Comparison of ENCODE assay signal across 2 cellular contexts in the genomic region with DNA sequence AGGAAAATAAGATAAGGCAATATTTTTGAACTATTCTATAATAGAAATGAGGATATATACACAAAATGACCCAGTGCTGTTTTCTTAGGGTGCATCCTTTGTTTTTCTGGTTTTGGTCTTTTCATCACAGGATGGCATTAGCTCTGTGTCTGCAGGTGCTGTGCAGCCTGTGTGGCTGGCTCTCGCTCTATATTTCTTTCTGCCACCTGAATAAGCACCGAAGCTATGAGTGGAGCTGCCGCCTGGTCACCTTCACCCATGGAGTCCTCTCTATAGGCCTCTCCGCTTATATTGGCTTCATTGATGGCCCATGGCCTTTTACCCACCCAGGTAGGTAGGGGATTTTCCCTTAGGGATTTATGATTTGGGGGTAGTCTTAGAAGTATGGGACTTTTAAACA.
TF ChIP-seq lines count a peak whose summit lies in the region.

No MANE protein-coding gene starts in this region.

TF ChIP-seq in A549, 52 proteins besides CTCF, POLR2A, EP300 and RAD21:
- TF ChIP-seq MYC (IDR thresholded peaks at IDR 0.05; ENCODE audit: borderline replicate concordance, low read length) (no peak), RNF2 (IDR thresholded peaks at IDR 0.05; ENCODE audit: borderline replicate concordance, low read depth) (no peak), ZFP36 (IDR thresholded peaks at IDR 0.05; ENCODE audit: borderline replicate concordance, partially characterized antibody) (no peak)
- TF ChIP-seq, protein P1, sequence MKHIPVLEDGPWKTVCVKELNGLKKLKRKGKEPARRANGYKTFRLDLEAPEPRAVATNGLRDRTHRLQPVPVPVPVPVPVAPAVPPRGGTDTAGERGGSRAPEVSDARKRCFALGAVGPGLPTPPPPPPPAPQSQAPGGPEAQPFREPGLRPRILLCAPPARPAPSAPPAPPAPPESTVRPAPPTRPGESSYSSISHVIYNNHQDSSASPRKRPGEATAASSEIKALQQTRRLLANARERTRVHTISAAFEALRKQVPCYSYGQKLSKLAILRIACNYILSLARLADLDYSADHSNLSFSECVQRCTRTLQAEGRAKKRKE (CRISPR knock-in tag; IDR thresholded peaks at IDR 0.05; ENCODE audit: low read depth) = no peak
- TF ChIP-seq, protein P2, sequence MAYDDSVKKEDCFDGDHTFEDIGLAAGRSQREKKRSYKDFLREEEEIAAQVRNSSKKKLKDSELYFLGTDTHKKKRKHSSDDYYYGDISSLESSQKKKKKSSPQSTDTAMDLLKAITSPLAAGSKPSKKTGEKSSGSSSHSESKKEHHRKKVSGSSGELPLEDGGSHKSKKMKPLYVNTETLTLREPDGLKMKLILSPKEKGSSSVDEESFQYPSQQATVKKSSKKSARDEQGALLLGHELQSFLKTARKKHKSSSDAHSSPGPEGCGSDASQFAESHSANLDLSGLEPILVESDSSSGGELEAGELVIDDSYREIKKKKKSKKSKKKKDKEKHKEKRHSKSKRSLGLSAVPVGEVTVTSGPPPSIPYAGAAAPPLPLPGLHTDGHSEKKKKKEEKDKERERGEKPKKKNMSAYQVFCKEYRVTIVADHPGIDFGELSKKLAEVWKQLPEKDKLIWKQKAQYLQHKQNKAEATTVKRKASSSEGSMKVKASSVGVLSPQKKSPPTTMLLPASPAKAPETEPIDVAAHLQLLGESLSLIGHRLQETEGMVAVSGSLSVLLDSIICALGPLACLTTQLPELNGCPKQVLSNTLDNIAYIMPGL (CRISPR knock-in tag; IDR thresholded peaks at IDR 0.05; ENCODE audit: borderline replicate concordance) = no peak
TF ChIP-seq in A549: peak in this region for 0.

TF ChIP-seq in IMR-90, 13 proteins besides CTCF, POLR2A, EP300 and RAD21:
- TF ChIP-seq MAFK (IDR thresholded peaks at IDR 0.05; ENCODE audit: low read depth, low read length) (no peak), BHLHE40 (IDR thresholded peaks at IDR 0.05; ENCODE audit: low read depth, low read length) (no peak), RFX5 (IDR thresholded peaks at IDR 0.05; ENCODE audit: low read depth, low read length) (no peak), CHD1 (IDR thresholded peaks at IDR 0.05; ENCODE audit: low read depth, low read length) (no peak), NFE2L2 (IDR thresholded peaks at IDR 0.05; ENCODE audit: low read depth, low read length) (no peak), CEBPB (IDR thresholded peaks at IDR 0.05; ENCODE audit: low read depth, low read length) (no peak), SMC3 (IDR thresholded peaks at IDR 0.05; ENCODE audit: low read depth, low read length) (no peak), MAZ (IDR thresholded peaks at IDR 0.05; ENCODE audit: borderline replicate concordance, low read depth, low read length) (no peak), FOS (IDR thresholded peaks at IDR 0.05; ENCODE audit: low read depth, low read length) (no peak), MXI1 (IDR thresholded peaks at IDR 0.05; ENCODE audit: borderline replicate concordance, low read depth, low read length) (no peak), RCOR1 (IDR thresholded peaks at IDR 0.05; ENCODE audit: insufficient replicate concordance, low read length) (no peak)
- TF ChIP-seq, protein P3, sequence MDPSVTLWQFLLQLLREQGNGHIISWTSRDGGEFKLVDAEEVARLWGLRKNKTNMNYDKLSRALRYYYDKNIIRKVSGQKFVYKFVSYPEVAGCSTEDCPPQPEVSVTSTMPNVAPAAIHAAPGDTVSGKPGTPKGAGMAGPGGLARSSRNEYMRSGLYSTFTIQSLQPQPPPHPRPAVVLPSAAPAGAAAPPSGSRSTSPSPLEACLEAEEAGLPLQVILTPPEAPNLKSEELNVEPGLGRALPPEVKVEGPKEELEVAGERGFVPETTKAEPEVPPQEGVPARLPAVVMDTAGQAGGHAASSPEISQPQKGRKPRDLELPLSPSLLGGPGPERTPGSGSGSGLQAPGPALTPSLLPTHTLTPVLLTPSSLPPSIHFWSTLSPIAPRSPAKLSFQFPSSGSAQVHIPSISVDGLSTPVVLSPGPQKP (IDR thresholded peaks at IDR 0.05; ENCODE audit: borderline replicate concordance, low read depth, low read length) = no peak
- TF ChIP-seq, protein P4, sequence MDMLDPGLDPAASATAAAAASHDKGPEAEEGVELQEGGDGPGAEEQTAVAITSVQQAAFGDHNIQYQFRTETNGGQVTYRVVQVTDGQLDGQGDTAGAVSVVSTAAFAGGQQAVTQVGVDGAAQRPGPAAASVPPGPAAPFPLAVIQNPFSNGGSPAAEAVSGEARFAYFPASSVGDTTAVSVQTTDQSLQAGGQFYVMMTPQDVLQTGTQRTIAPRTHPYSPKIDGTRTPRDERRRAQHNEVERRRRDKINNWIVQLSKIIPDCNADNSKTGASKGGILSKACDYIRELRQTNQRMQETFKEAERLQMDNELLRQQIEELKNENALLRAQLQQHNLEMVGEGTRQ (IDR thresholded peaks at IDR 0.05; ENCODE audit: low read depth, low read length) = no peak
